Comparison of ENCODE assay signal across 31 cellular contexts in the genomic region with DNA sequence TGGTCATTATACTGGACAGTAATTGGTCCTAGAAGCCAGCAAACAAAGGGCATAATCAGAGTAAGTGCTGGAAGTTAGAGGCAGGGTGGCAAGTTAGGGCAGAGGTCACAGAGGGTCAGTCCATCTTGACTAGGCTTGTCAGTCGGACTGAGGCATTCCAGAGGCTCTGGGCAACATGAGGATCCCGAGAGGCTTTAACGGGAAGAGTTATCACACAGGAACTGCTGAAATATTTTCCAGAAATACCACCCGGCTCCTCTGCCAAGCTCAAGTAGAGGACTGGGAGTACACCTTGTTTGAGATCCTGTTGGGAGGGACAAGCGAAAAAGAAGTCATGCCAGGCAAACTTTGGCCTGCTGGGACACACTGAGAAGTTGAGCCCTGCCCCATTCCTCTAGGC.
"Had no signal": no experiment of that assay in that cellular context is flagged by ENCODE, and none has a peak within 500 bp of the region (broad histone marks: within the 10 kb centered on the region; RNA-seq: fewer than 3 reads in every experiment).

No MANE protein-coding gene starts in this region.

- H3K27me3 ChIP-seq: adrenal gland, body of pancreas, esophagus muscularis mucosa, foreskin keratinocyte had no signal

- ATAC-seq: activated naive CD8-positive, alpha-beta T cell treated with anti-CD3 and anti-CD28 coated beads, Interleukin-2, amount 50 U/mL, for 24 hours; activated T-helper 17 cell treated with anti-CD3 and anti-CD28 coated beads, Interleukin-2, amount 50 U/mL, for 72 hours; body of pancreas; effector memory CD8-positive, alpha-beta T cell; gastrocnemius medialis; WTC11 had no signal

- H3K4me3 ChIP-seq: adrenal gland, body of pancreas, esophagus muscularis mucosa, gastrocnemius medialis had no signal

- H3K36me3 ChIP-seq: adrenal gland, esophagus muscularis mucosa, gastrocnemius medialis had no signal

- H3K4me1 ChIP-seq: adrenal gland, body of pancreas, esophagus muscularis mucosa, gastrocnemius medialis had no signal

- FAIRE-seq: colon had no signal

- H3K9me3 ChIP-seq: adrenal gland, body of pancreas, esophagus muscularis mucosa, gastrocnemius medialis had no signal

- DNase-seq: activated CD4-positive, alpha-beta memory T cell treated with anti-CD3 and anti-CD28 coated beads, Interleukin-2, amount 10 ng/mL, durations not matched to agents 7 days and 5 days; activated CD4-positive, alpha-beta T cell treated with anti-CD3 and anti-CD28 coated beads for 1 hour; activated CD4-positive, alpha-beta T cell treated with anti-CD3 and anti-CD28 coated beads for 4 hours; activated CD4-positive, alpha-beta T cell treated with anti-CD3 and anti-CD28 coated beads, Interleukin-2, amount 10 ng/mL, durations not matched to agents 7 days and 5 days; activated CD4-positive, alpha-beta T cell treated with anti-CD3 and anti-CD28 coated beads, Interleukin-2, amount 50 U/mL, for 4 hours; activated CD8-positive, alpha-beta memory T cell treated with anti-CD3 and anti-CD28 coated beads, Interleukin-2, amount 50 U/mL, for 48 hours; activated effector memory CD4-positive, alpha-beta T cell treated with Interleukin-2 at 50 U/mL for 16 hours; activated naive CD4-positive, alpha-beta T cell treated with anti-CD3 and anti-CD28 coated beads for 36 hours; activated naive CD8-positive, alpha-beta T cell treated with anti-CD3 and anti-CD28 coated beads for 36 hours; activated naive CD8-positive, alpha-beta T cell treated with anti-CD3 and anti-CD28 coated beads, Interleukin-2, amount 50 U/mL, for 24 hours; activated T-cell treated with anti-CD3 and anti-CD28 coated beads for 4 hours; activated T-cell treated with anti-CD3 and anti-CD28 coated beads, Interleukin-2, amount 50 U/mL, for 24 hours; amygdala; aorta; body of pancreas; caudate nucleus; cortex of kidney; dermis blood vessel endothelial cell; effector CD4-positive, alpha-beta T cell; effector memory CD8-positive, alpha-beta T cell; erythroblast; foreskin keratinocyte; gastrocnemius medialis; glutamatergic neuron; T-helper 2 cell had no signal

- H3K27ac ChIP-seq: adrenal gland, body of pancreas, esophagus muscularis mucosa, foreskin keratinocyte, gastrocnemius medialis, VCaP had no signal
